Comparison of ENCODE assay signal across 1 cellular context in the genomic region with DNA sequence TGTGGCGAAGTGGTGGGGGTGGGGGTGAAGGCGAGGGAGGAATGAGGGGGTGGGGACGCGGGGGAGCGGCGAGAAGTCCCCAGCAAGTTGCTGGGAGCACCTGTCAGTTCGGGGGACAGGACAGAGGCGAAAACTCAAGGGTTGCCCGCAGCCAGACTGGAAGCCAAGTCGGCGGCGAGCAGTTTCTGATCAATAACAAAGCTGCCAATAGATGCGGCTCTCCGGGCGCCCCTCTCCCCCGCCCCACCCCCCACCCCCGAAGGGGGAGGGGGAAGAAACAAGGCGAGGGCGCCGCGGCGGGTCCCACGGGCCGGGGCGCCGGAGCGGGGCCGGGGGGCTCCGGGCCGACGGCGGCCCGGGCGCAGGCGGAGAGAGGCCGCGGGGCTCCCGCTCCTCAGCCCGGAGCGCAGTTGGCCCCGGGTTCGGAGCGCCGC.
TF ChIP-seq lines count a peak whose summit lies in the region.

No MANE protein-coding gene starts in this region.

TF ChIP-seq in IMR-90, 13 proteins besides CTCF, POLR2A, EP300 and RAD21 (continued from another document):
- TF ChIP-seq, protein P1, sequence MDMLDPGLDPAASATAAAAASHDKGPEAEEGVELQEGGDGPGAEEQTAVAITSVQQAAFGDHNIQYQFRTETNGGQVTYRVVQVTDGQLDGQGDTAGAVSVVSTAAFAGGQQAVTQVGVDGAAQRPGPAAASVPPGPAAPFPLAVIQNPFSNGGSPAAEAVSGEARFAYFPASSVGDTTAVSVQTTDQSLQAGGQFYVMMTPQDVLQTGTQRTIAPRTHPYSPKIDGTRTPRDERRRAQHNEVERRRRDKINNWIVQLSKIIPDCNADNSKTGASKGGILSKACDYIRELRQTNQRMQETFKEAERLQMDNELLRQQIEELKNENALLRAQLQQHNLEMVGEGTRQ (IDR thresholded peaks at IDR 0.05; ENCODE audit: low read depth, low read length), result no peak
- TF ChIP-seq MXI1 (IDR thresholded peaks at IDR 0.05; ENCODE audit: borderline replicate concordance, low read depth, low read length), result no peak
- TF ChIP-seq CHD1 (IDR thresholded peaks at IDR 0.05; ENCODE audit: low read depth, low read length), result no peak
TF ChIP-seq in IMR-90: peak in this region for 0.
